In the genomic region with DNA sequence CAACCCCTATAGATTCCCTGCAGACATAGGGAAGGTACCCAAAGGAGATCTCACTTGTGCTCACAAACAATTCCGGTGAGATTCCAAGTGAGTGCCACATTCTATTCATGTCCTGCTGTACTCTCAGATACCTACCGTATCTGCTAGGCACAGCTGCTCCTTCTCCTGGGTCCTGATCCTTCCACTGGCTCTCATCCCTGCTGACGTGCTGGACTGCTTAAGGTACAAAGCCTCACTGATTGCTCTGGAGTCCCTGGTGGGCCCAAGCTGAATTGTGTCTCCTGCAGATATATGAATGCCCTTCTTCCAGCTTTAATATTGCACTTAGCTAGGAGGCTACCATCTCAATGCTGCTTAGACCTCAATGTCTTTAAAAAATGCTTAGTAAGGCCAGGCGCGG, we compare ENCODE assay signal across 18 cellular contexts. TPM values are rescaled to one million over a fixed set of nuclear protein-coding genes. Genes with fewer than 3 reads are reported as not detected.
DNase-seq lines count a peak whose midpoint lies in the region; ATAC-seq and TF ChIP-seq lines count a peak whose summit lies in the region.
"Had no signal": no experiment of that assay in that cellular context is flagged by ENCODE, and none has a peak within 500 bp of the region (broad histone marks: within the 10 kb centered on the region; RNA-seq: fewer than 3 reads in every experiment).

No MANE protein-coding gene starts in this region.

- no peak overlapping the region for H3K27ac ChIP-seq in PC-3 (ENCODE audit: low read length)
- no peak overlapping the region for H3K27ac ChIP-seq in coronary artery
- H3K27ac ChIP-seq in neural progenitor cell: no peak overlapping the region
- H3K27ac ChIP-seq in urinary bladder (ENCODE audit: low read depth): no peak overlapping the region
- no peak overlapping the region for H3K27ac ChIP-seq in body of pancreas

- H3K79me2 ChIP-seq in PC-3 (ENCODE audit: low read length): peaks cover 45% of the 10 kb centered on the region
- H3K79me2 ChIP-seq in neural progenitor cell (ENCODE audit: low read depth): peaks cover 10% of the 10 kb centered on the region

- no peak for TF ChIP-seq POLR2A in body of pancreas (IDR thresholded peaks at IDR 0.05)

- H3K9me3 ChIP-seq in PC-3 (ENCODE audit: low read length) (no peaks in the 10 kb centered on the region), neural progenitor cell (ENCODE audit: low read depth) (no peaks in the 10 kb centered on the region), body of pancreas (no peaks in the 10 kb centered on the region)

- H3K9me2 ChIP-seq in PC-3 (replicated peaks; ENCODE audit: low read length): no peaks in the 10 kb centered on the region

- H3K27me3 Mint-ChIP-seq in neural progenitor cell (ENCODE audit: insufficient read depth, low read depth): peaks cover 7% of the 10 kb centered on the region
- H3K27me3 Mint-ChIP-seq: B cell had no signal

- H3F3A ChIP-seq in PC-3 (ENCODE audit: low read length, unreplicated experiment) (no peaks in the 10 kb centered on the region), neural progenitor cell (ENCODE audit: low read depth) (peaks cover 32% of the 10 kb centered on the region)

- no peaks in the 10 kb centered on the region for H4K20me1 ChIP-seq in PC-3 (ENCODE audit: low read length)
- no peaks in the 10 kb centered on the region for H4K20me1 ChIP-seq in neural progenitor cell (ENCODE audit: low read depth)

- TF ChIP-seq CTCF in PC-3 (conservative IDR thresholded peaks at IDR 0.05; ENCODE audit: low read depth, low read length) (no peak), coronary artery (IDR thresholded peaks at IDR 0.05) (no peak), neural progenitor cell (IDR thresholded peaks at IDR 0.05) (no peak), body of pancreas (IDR thresholded peaks at IDR 0.05) (no peak)

- DNase-seq in PC-3: no peak
- DNase-seq in coronary artery (ENCODE audit: low spot score): no peak
- no peak for DNase-seq in neural progenitor cell (ENCODE audit: low spot score)
- DNase-seq in body of pancreas: no peak
- DNase-seq in pons (ENCODE audit: low spot score): no peak
- DNase-seq: COR-L47, DMS 273 treated with DMSO at 0.1 percent for 48 hours, DND-41, GM23248, HCEC 1CT, NCI-H1694 treated with DMSO at 0.1 percent for 48 hours, NCI-H2107, NCI-H510A, NCI-H748 treated with DMSO at 0.1 percent for 48 hours had no signal

- CTCF ChIA-PET in PC-3 (lab: Charles Lee): no interaction called here

- POLR2A ChIA-PET in PC-3 (lab: Charles Lee; ENCODE audit: unreplicated experiment): no interaction called here

- H3K4me1 ChIP-seq in PC-3 (ENCODE audit: insufficient read depth, low read length): peaks cover 31% of the 10 kb centered on the region
- peaks cover 13% of the 10 kb centered on the region for H3K4me1 ChIP-seq in neural progenitor cell
- H3K4me1 ChIP-seq in urinary bladder (ENCODE audit: insufficient read depth): no peaks in the 10 kb centered on the region
- H3K4me1 ChIP-seq in body of pancreas: no peaks in the 10 kb centered on the region

- H3K4me2 ChIP-seq in PC-3 (ENCODE audit: low read length) (peak overlapping the region; percentile 98), neural progenitor cell (no peak overlapping the region)

- H3K4me3 Mint-ChIP-seq in neural progenitor cell: peak overlapping the region; percentile 28
- H3K4me3 Mint-ChIP-seq: B cell had no signal

- ATAC-seq in PC-3 (no peak), GM18867 (IDR thresholded peaks at IDR 0.05; ENCODE audit: unreplicated experiment) (no peak), HG02884 (IDR thresholded peaks at IDR 0.05; ENCODE audit: unreplicated experiment) (no peak), body of pancreas (no peak)

- H2AFZ ChIP-seq in PC-3 (ENCODE audit: low read length) (no peak overlapping the region), neural progenitor cell (replicated peaks) (no peak overlapping the region)
- H2AFZ ChIP-seq: GM23248 had no signal

- H3K27me3 ChIP-seq in PC-3 (ENCODE audit: low read length): no peaks in the 10 kb centered on the region
- no peaks in the 10 kb centered on the region for H3K27me3 ChIP-seq in neural progenitor cell
- no peaks in the 10 kb centered on the region for H3K27me3 ChIP-seq in body of pancreas

- H3K27ac Mint-ChIP-seq in neural progenitor cell: no peak overlapping the region
- H3K27ac Mint-ChIP-seq: B cell had no signal

- H3K36me3 Mint-ChIP-seq in neural progenitor cell: no peaks in the 10 kb centered on the region

- no peaks in the 10 kb centered on the region for H3K36me3 ChIP-seq in PC-3 (ENCODE audit: low read depth, low read length)
- H3K36me3 ChIP-seq in neural progenitor cell: no peaks in the 10 kb centered on the region
- H3K36me3 ChIP-seq in urinary bladder (ENCODE audit: insufficient read depth): no peaks in the 10 kb centered on the region
- no peaks in the 10 kb centered on the region for H3K36me3 ChIP-seq in body of pancreas (replicated peaks in 1 of 2; ENCODE audit: insufficient read depth in 1 of 2, low read depth in 2 of 2)

- H3K4me3 ChIP-seq in PC-3 (ENCODE audit: low read length): peak overlapping the region; percentile 96; the same call in 1 of the 2 replicates
- H3K4me3 ChIP-seq in coronary artery: peak overlapping the region; percentile 83
- H3K4me3 ChIP-seq in neural progenitor cell: no peak overlapping the region
- H3K4me3 ChIP-seq in urinary bladder (ENCODE audit: low read depth, low read length): peak overlapping the region; percentile 18
- no peak overlapping the region for H3K4me3 ChIP-seq in body of pancreas

- 80% methylated on average over 5 of the region's 5 CpGs for WGBS in urinary bladder
- WGBS in body of pancreas, 2 donors: 92 to 93% methylated on average over 5 of the region's 5 CpGs

- intact Hi-C loops in PC-3 (cut with micrococcal nuclease): no loop called here
- intact Hi-C loops in body of pancreas (cut with DNase I): no loop called here

- BruUV-seq in PC-3 (replicated peaks; lab: Mats Ljungman, UMichigan): no TSS peak

- peaks cover 21% of the 10 kb centered on the region for H3K4me1 Mint-ChIP-seq in neural progenitor cell

- H3K9me3 Mint-ChIP-seq in neural progenitor cell: no peaks in the 10 kb centered on the region

- H3K9ac ChIP-seq in PC-3 (ENCODE audit: low read length): no peak overlapping the region
- H3K9ac ChIP-seq in neural progenitor cell: no peak overlapping the region

RNA-seq across cellular contexts. Expression of a gene that starts 2.4 kb away (rescaled TPM):
- 22.8 and 26.3 TPM in 2 replicates for total RNA-seq in PC-3 (2014; rRNA removed)
- 15.4 and 17.0 TPM in 2 replicates for total RNA-seq in neural progenitor cell (ENCODE audit: low replicate concordance)
- 48.1 TPM for total RNA-seq in urinary bladder
- polyA plus RNA-seq in urinary bladder: 243 TPM
- total RNA-seq in body of pancreas: 10 to 100 TPM; 14.8 to 28.0 TPM

RNA-seq across cellular contexts. Expression of a gene that starts 23.4 kb away (rescaled TPM):
- total RNA-seq in PC-3 (2014; rRNA removed) (18.3 and 21.1 TPM in 2 replicates), neural progenitor cell (ENCODE audit: low replicate concordance) (12.0 and 12.3 TPM in 2 replicates), urinary bladder (8.8 TPM), body of pancreas (10 to 100 TPM; 21.4 to 21.8 TPM)
- 153 TPM for polyA plus RNA-seq in urinary bladder

RNA-seq across cellular contexts. Expression of a gene that starts 45.8 kb away (rescaled TPM):
- total RNA-seq in PC-3 (2014; rRNA removed): 29.8 and 40.8 TPM in 2 replicates
- 40.3 and 48.7 TPM in 2 replicates for total RNA-seq in neural progenitor cell (ENCODE audit: low replicate concordance)
- 42.0 TPM for total RNA-seq in urinary bladder
- polyA plus RNA-seq in urinary bladder: 620 TPM
- 10 to 100 TPM; 36.8 to 51.4 TPM for total RNA-seq in body of pancreas

RNA-seq across cellular contexts. Expression of a gene that starts 55.4 kb away (rescaled TPM):
- 349 and 414 TPM in 2 replicates for total RNA-seq in PC-3 (2014; rRNA removed)
- total RNA-seq in neural progenitor cell (ENCODE audit: low replicate concordance): 879 and 1,394 TPM in 2 replicates
- 347 TPM for total RNA-seq in urinary bladder
- 484 TPM for polyA plus RNA-seq in urinary bladder
- total RNA-seq in body of pancreas: 100 to 1,000 TPM; 135 to 231 TPM

Comparison
In these comparisons a context has a peak if more than half of its experiments do, and no peak if none do; other contexts are left out.
1. H3K4me3 ChIP-seq: peak in PC-3 (single experiment), coronary artery (single experiment) and urinary bladder (single experiment); none in neural progenitor cell (single experiment) and body of pancreas (0 of 2).